In genomic region chr4:133145241-133145640, GRCh38 we compare ENCODE assay signal across 1 cellular context.
TF ChIP-seq lines count a peak whose summit lies in the region.

No MANE protein-coding gene starts in this region.

TF ChIP-seq in WTC11, 78 proteins besides CTCF, POLR2A, EP300 and RAD21 (continued from another document):
- TF ChIP-seq ZNF425 (CRISPR knock-in tag; conservative IDR thresholded peaks at IDR 0.05) = no peak
- no peak for TF ChIP-seq FOXJ3 (CRISPR knock-in tag; IDR thresholded peaks at IDR 0.05; ENCODE audit: borderline replicate concordance)
- TF ChIP-seq ZNF671 (CRISPR knock-in tag; IDR thresholded peaks at IDR 0.05) = no peak
- no peak for TF ChIP-seq MXD4 (CRISPR knock-in tag; IDR thresholded peaks at IDR 0.05; ENCODE audit: borderline replicate concordance)
- TF ChIP-seq ZNF263 (CRISPR knock-in tag; IDR thresholded peaks at IDR 0.05; ENCODE audit: low read depth) = no peak
- no peak for TF ChIP-seq TCF7 (CRISPR knock-in tag; IDR thresholded peaks at IDR 0.05; ENCODE audit: low read depth)
- TF ChIP-seq USF2 (CRISPR knock-in tag; IDR thresholded peaks at IDR 0.05) = no peak
- no peak for TF ChIP-seq ZNF396 (CRISPR knock-in tag; IDR thresholded peaks at IDR 0.05; ENCODE audit: borderline replicate concordance)
- no peak for TF ChIP-seq ZBTB43 (CRISPR knock-in tag; IDR thresholded peaks at IDR 0.05)
- no peak for TF ChIP-seq MAX (CRISPR knock-in tag; IDR thresholded peaks at IDR 0.05)
